10 cellular contexts compared by ENCODE assay signal in the genomic region with DNA sequence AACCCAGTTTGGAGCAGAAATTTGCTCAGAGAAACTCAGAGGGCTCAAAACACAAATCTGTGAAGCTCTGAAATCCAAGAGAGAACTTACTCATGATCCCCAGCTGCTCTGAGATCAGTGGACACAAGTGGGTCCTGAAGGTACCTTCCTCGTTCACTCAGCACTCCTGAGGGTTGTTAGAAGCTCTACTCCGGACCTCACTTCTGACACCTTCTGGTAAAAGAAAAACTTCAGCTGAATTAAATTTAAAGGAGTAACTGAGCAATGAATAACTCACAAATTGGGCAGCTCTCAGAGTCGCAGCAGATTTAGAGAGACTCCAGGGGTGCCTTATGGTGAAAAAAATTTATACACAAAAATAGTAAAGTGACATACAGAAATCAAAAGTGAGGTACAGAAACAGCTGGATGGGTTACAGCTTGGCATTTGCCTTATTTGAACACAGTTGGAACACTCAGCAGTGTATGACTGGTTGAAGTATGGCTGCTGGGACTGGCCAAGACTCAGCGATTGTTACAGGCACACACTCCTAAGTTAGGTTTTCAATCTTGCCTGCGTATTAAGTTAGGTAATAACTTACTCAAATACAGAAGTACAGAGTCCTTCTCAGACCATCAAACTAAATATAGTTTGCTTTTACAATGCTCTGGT. TPM values are rescaled to one million over a fixed set of nuclear protein-coding genes. Genes with fewer than 3 reads are reported as not detected.
A peak's percentile ranks its signal among the peaks of the same experiment; 100 is the strongest.
DNase-seq lines count a peak whose midpoint lies in the region; ATAC-seq, FAIRE-seq and TF ChIP-seq lines count a peak whose summit lies in the region.
"Had no signal": no experiment of that assay in that cellular context is flagged by ENCODE, and none has a peak within 500 bp of the region (broad histone marks: within the 10 kb centered on the region; RNA-seq: fewer than 3 reads in every experiment).

No MANE protein-coding gene starts in this region.

- H2AFZ ChIP-seq in GM12878 (ENCODE audit: control insufficient read depth, low read depth, low read length) = peak overlapping the region; percentile 41
- H2AFZ ChIP-seq in neuronal stem cell (ENCODE audit: low read length) = no peak overlapping the region

- H3K4me3 ChIP-seq in GM12878 (no peak overlapping the region), neuronal stem cell (ENCODE audit: low read length in 2 of 2) (no peak overlapping the region)
- no peak overlapping the region for H3K4me3 ChIP-seq in naive thymus-derived CD4-positive, alpha-beta T cell (ENCODE audit: low read length)

- no peaks in the 10 kb centered on the region for H3K36me3 ChIP-seq in GM12878 (ENCODE audit: control insufficient read depth in 2 of 2, insufficient read depth in 2 of 2, low read length in 1 of 2)
- no peaks in the 10 kb centered on the region for H3K36me3 ChIP-seq in naive thymus-derived CD4-positive, alpha-beta T cell (ENCODE audit: control insufficient read depth in 2 of 3, insufficient read depth in 3 of 3, low read length in 3 of 3)
- no peaks in the 10 kb centered on the region for H3K36me3 ChIP-seq in neuronal stem cell (replicated peaks in 1 of 2; ENCODE audit: control insufficient read depth in 2 of 2, insufficient read depth in 2 of 2, low read length in 2 of 2)

- RAD21 ChIA-PET in GM12878 (lab: Charles Lee; ENCODE audit: unreplicated experiment) = interaction anchor here (0.6 kb wide), 1 partner anchor 86 kb away, joined by 3 read pairs; no protein-coding TSS in a partner anchor

- H3K4me3 Mint-ChIP-seq in naive thymus-derived CD4-positive, alpha-beta T cell = peak overlapping the region in 6 of 10 donors; percentile 23 to 36 (median 30)

- no TSS peak for BruUV-seq in GM12878 (replicated peaks; lab: Mats Ljungman, UMichigan)

- H3K4me1 ChIP-seq in GM12878 (ENCODE audit: control insufficient read depth, insufficient read depth, low read length) = no peaks in the 10 kb centered on the region
- no peaks in the 10 kb centered on the region for H3K4me1 ChIP-seq in naive thymus-derived CD4-positive, alpha-beta T cell (ENCODE audit: control insufficient read depth in 2 of 2, insufficient read depth in 2 of 2, low read length in 2 of 2)
- H3K4me1 ChIP-seq in neuronal stem cell (ENCODE audit: control insufficient read depth in 2 of 2, insufficient read depth in 1 of 2, low read depth in 1 of 2, low read length in 2 of 2) = no peaks in the 10 kb centered on the region

- no peak for FAIRE-seq in GM12878 (lab: Jason Lieb, UNC)
- FAIRE-seq: islet of Langerhans had no signal

- intact Hi-C loops in GM12878 (cut with micrococcal nuclease; ENCODE audit: unreplicated experiment) = loop anchor here (5.0 to 10.0 kb wide), 2 partner anchors 331 to 506 kb away; no protein-coding TSS in a partner anchor
- intact Hi-C loops in naive thymus-derived CD4-positive, alpha-beta T cell (cut with micrococcal nuclease) = loop anchor here (1.0 to 10.0 kb wide), 6 partner anchors 74 to 509 kb away; a partner anchor contains a TSS

- no peak for TF ChIP-seq EP300 in GM12878 (IDR thresholded peaks at IDR 0.05; ENCODE audit: borderline replicate concordance in 1 of 2, control insufficient read depth in 1 of 2, low read depth in 2 of 2, low read length in 2 of 2)

- H3K23ac ChIP-seq in neuronal stem cell (ENCODE audit: low read depth, low read length, poor library complexity) = no peak overlapping the region

- H3K14ac ChIP-seq in neuronal stem cell (ENCODE audit: low read length) = no peak overlapping the region

- H4K8ac ChIP-seq in neuronal stem cell (ENCODE audit: low read depth, low read length) = no peak overlapping the region

- peak; percentile 68 for ATAC-seq in GM18867 (IDR thresholded peaks at IDR 0.05; ENCODE audit: unreplicated experiment)
- peak; percentile 79 for ATAC-seq in GM12878
- no peak for ATAC-seq in naive thymus-derived CD4-positive, alpha-beta T cell

- H2AK5ac ChIP-seq in neuronal stem cell (ENCODE audit: low read depth, low read length) = no peak overlapping the region

- peak; percentile 7 to 17 (median 14); a peak in 1 of 6 replicates for TF ChIP-seq CTCF in GM12878 (IDR thresholded peaks at IDR 0.05 in 2 of 3, conservative IDR thresholded peaks at IDR 0.05 in 1 of 3; ENCODE audit: control insufficient read depth in 2 of 3, extremely low read depth in 1 of 3, insufficient read depth in 1 of 3, low read depth in 3 of 3, low read length in 3 of 3)

- H3K9me3 ChIP-seq in GM12878 (replicated peaks; ENCODE audit: control insufficient read depth, insufficient read depth, low read length) (no peaks in the 10 kb centered on the region; the same call in 2 of the 3 replicates), neuronal stem cell (replicated peaks in 1 of 2; ENCODE audit: control insufficient read depth in 2 of 2, insufficient read depth in 1 of 2, low read depth in 1 of 2, low read length in 2 of 2) (no peaks in the 10 kb centered on the region)
- H3K9me3 ChIP-seq in naive thymus-derived CD4-positive, alpha-beta T cell (ENCODE audit: control insufficient read depth in 2 of 3, low read length in 3 of 3) = no peaks in the 10 kb centered on the region

- H4K20me1 ChIP-seq in GM12878 (ENCODE audit: control insufficient read depth, insufficient read depth) = no peaks in the 10 kb centered on the region

- H3K4me2 ChIP-seq in GM12878 (ENCODE audit: control insufficient read depth, insufficient read depth) = no peak overlapping the region
- no peak overlapping the region for H3K4me2 ChIP-seq in neuronal stem cell (ENCODE audit: insufficient read depth, low read length, poor library complexity, severe bottlenecking)

- peak; percentile 33; the same call in 1 of the 2 replicates for TF ChIP-seq RAD21 in GM12878 (IDR thresholded peaks at IDR 0.05; ENCODE audit: insufficient read depth, low read depth, low read length)

- peaks cover 0 to 12% (median 3%) of the 10 kb centered on the region in 11 donors for H3K9me3 Mint-ChIP-seq in naive thymus-derived CD4-positive, alpha-beta T cell

- peak overlapping the region in 2 of 9 donors; percentile 0 to 19 for H3K27ac Mint-ChIP-seq in naive thymus-derived CD4-positive, alpha-beta T cell

- no peak overlapping the region for H3K18ac ChIP-seq in neuronal stem cell (ENCODE audit: low read length)

- no peak for TF ChIP-seq POLR2A in GM12878 (IDR thresholded peaks at IDR 0.05; ENCODE audit: low read depth, low read length)

- no peak overlapping the region for H2BK15ac ChIP-seq in neuronal stem cell (ENCODE audit: low read length)

- H2BK12ac ChIP-seq in neuronal stem cell (ENCODE audit: low read length) = no peak overlapping the region

- WGBS in GM12878 (ENCODE audit: insufficient coverage, insufficient replicate concordance, low lambda C conversion rate, missing lambda C conversion rate) = 55% methylated on average over 5 of the region's 5 CpGs
- no CpG with 5 or more reads among the region's 5 CpGs for WGBS in neuronal stem cell (ENCODE audit: extremely low coverage in 2 of 2, insufficient read length in 2 of 2, insufficient replicate concordance in 1 of 2), 2 donors

- H2BK120ac ChIP-seq in neuronal stem cell (ENCODE audit: low read depth, low read length) = no peak overlapping the region

- peaks cover 10 to 24% (median 17%) of the 10 kb centered on the region in 7 donors for H3K4me1 Mint-ChIP-seq in naive thymus-derived CD4-positive, alpha-beta T cell

- H3K36me3 Mint-ChIP-seq in naive thymus-derived CD4-positive, alpha-beta T cell = peaks cover 0 to 9% (median 3%) of the 10 kb centered on the region in 5 donors

- H3K27me3 ChIP-seq in GM12878 (replicated peaks in 1 of 2; ENCODE audit: control insufficient read depth in 2 of 2, insufficient read depth in 2 of 2, low read length in 1 of 2) (no peaks in the 10 kb centered on the region), neuronal stem cell (ENCODE audit: control insufficient read depth in 3 of 3, insufficient read depth in 3 of 3, low read depth in 1 of 3, low read length in 3 of 3) (no peaks in the 10 kb centered on the region)
- H3K27me3 ChIP-seq in naive thymus-derived CD4-positive, alpha-beta T cell (ENCODE audit: control insufficient read depth in 2 of 2, insufficient read depth in 2 of 2, low read length in 2 of 2) = no peaks in the 10 kb centered on the region

- H3K9ac ChIP-seq in GM12878 (ENCODE audit: control insufficient read depth, insufficient read depth, low read length) = no peak overlapping the region
- H3K9ac ChIP-seq in neuronal stem cell (ENCODE audit: low read depth, low read length, poor library complexity) = no peak overlapping the region

- H3K27ac ChIP-seq in GM12878 (ENCODE audit: control insufficient read depth, insufficient read depth) (no peak overlapping the region), neuronal stem cell (replicated peaks; ENCODE audit: low read length) (no peak overlapping the region)
- H3K27ac ChIP-seq in naive thymus-derived CD4-positive, alpha-beta T cell (ENCODE audit: low read depth, low read length) = no peak overlapping the region

- no peak overlapping the region for H2BK5ac ChIP-seq in neuronal stem cell (ENCODE audit: low read length)

- H3K79me2 ChIP-seq in GM12878 (ENCODE audit: control insufficient read depth, insufficient read depth, low read length) = no peaks in the 10 kb centered on the region

- in situ Hi-C loops in GM12878 (cut with MboI) = no loop called here

- DNase-seq in HT1080 (ENCODE audit: low read depth) = peak; percentile 18
- no peak for DNase-seq in GM12878 (ENCODE audit: low read depth, low spot score)
- DNase-seq in naive thymus-derived CD4-positive, alpha-beta T cell = peak in 5 of 9 donors; percentile 1 to 23 (median 4)
- no peak for DNase-seq in neuronal stem cell (ENCODE audit: low spot score)
- no peak for DNase-seq in NCI-H1105 treated with DMSO at 0.1 percent for 48 hours (lab: John Stamatoyannopoulos, UW)
- DNase-seq in cerebellum (ENCODE audit: low spot score) = no peak
- DNase-seq in stimulated activated CD4-positive, alpha-beta T cell treated with anti-CD3 and anti-CD28 coated beads, Interleukin-4, amount 100 ng/mL, for 24 hours = no peak
- DNase-seq: NCI-H446 treated with DMSO at 0.1 percent for 48 hours had no signal

- CTCF ChIA-PET in GM12878 (lab: Yijun Ruan, JAX) = interaction anchor here (0.5 to 1.3 kb wide), 10 partner anchors 10 to 514 kb away, joined by 3 to 5 read pairs (median 4); no protein-coding TSS in a partner anchor
- CTCF ChIA-PET in naive thymus-derived CD4-positive, alpha-beta T cell (lab: Charles Lee) = interaction anchor here (1.3 kb wide), 1 partner anchor 77 kb away, joined by 4 read pairs; no protein-coding TSS in a partner anchor

- no peak overlapping the region for H3K4ac ChIP-seq in neuronal stem cell (ENCODE audit: low read length)

- no peaks in the 10 kb centered on the region for H3K27me3 Mint-ChIP-seq in naive thymus-derived CD4-positive, alpha-beta T cell

- no peaks in the 10 kb centered on the region for H3K79me1 ChIP-seq in neuronal stem cell (ENCODE audit: low read depth, low read length)

- SMC1A ChIA-PET in GM12878 (lab: Charles Lee; ENCODE audit: uncharacterized antibody, unreplicated experiment) = interaction anchor here (0.5 to 1.9 kb wide), 6 partner anchors 11 to 620 kb away, joined by 3 to 6 read pairs (median 3); no protein-coding TSS in a partner anchor

- POLR2A ChIA-PET in GM12878 (lab: Charles Lee) = no interaction called here
- POLR2A ChIA-PET in naive thymus-derived CD4-positive, alpha-beta T cell (lab: Charles Lee) = no interaction called here

- H4K91ac ChIP-seq in neuronal stem cell (ENCODE audit: low read depth, low read length, poor library complexity) = no peak overlapping the region

RNA-seq across cellular contexts. Expression of a gene that starts 32.5 kb away (rescaled TPM):
- 0.33 and 0.39 TPM in 2 replicates for total RNA-seq in HT1080 (2014; rRNA removed; shearing (Covaris generic))
- 0.11 and 0.35 TPM in 2 replicates for polyA plus RNA-seq in HT1080 (2015; cell fraction: cytosol; rRNA removed)
- polyA plus RNA-seq in HT1080 (2015; cell fraction: nucleus; rRNA removed) = 0.25 and 0.33 TPM in 2 replicates
- total RNA-seq in GM12878 (2013; cell fraction: nucleolus; rRNA removed) = 0.24 TPM in 1 of 2 replicates, not detected in the other
- total RNA-seq in GM12878 (2014; rRNA removed) (not detected in 2 replicates), GM12878 (2014; rRNA removed; fragmentation: Illumina TruSeq; extraction: Trizol) (not detected in 2 replicates), GM12878 (2021) (not detected in 2 replicates), cerebellum (not detected)
- not detected for polyA plus RNA-seq in GM12878 (2011; ENCODE audit: low read depth)
- polyA plus RNA-seq in GM12878 (2011; rRNA removed) (not detected in 2 replicates), GM12878 (2014; fragmentation: Illumina TruSeq; extraction: Trizol) (0.03 TPM in 1 of 2 replicates, not detected in the other), GM12878 (2014; fragmentation: Nextera tagmentation; extraction: Ambion mirVana) (not detected), GM12878 (2014; rRNA removed) (not detected in 2 replicates), GM12878 (2016; fragmentation: Nextera tagmentation; extraction: Ambion mirVana) (not detected)
- not detected in 2 replicates for polyA plus RNA-seq in GM12878 (2011; cell fraction: cytosol; rRNA removed)
- not detected in 2 replicates for polyA plus RNA-seq in GM12878 (2011; cell fraction: nucleus; rRNA removed)
- not detected in 2 replicates for polyA plus RNA-seq in GM12878 (2012)
- not detected in 2 replicates for polyA minus RNA-seq in GM12878 (2011; rRNA and poly(A)+ RNA removed)
- polyA minus RNA-seq in GM12878 (2011; cell fraction: cytosol; rRNA and poly(A)+ RNA removed) = not detected in 2 replicates
- polyA minus RNA-seq in GM12878 (2011; cell fraction: nucleus; rRNA and poly(A)+ RNA removed) = not detected in 2 replicates
- total RNA-seq in naive thymus-derived CD4-positive, alpha-beta T cell = not detected
- not detected for polyA plus RNA-seq in naive thymus-derived CD4-positive, alpha-beta T cell
- not detected for polyA plus RNA-seq in neuronal stem cell (2013, experiment 1 of 2)
- polyA plus RNA-seq in neuronal stem cell (2013, experiment 2 of 2) = not detected

RNA-seq across cellular contexts. Expression of a gene that starts 40.8 kb away (rescaled TPM):
- total RNA-seq in HT1080 (2014; rRNA removed; shearing (Covaris generic)) = not detected in 2 replicates
- polyA plus RNA-seq in HT1080 (2015; cell fraction: cytosol; rRNA removed) = not detected in 2 replicates
- polyA plus RNA-seq in HT1080 (2015; cell fraction: nucleus; rRNA removed) = not detected in 2 replicates
- total RNA-seq in GM12878 (2013; cell fraction: nucleolus; rRNA removed) = 0.88 and 2.2 TPM in 2 replicates
- 5.8 and 6.0 TPM in 2 replicates for total RNA-seq in GM12878 (2014; rRNA removed)
- total RNA-seq in GM12878 (2014; rRNA removed; fragmentation: Illumina TruSeq; extraction: Trizol) = 5.9 and 7.1 TPM in 2 replicates
- total RNA-seq in GM12878 (2021) = 3.3 and 3.9 TPM in 2 replicates
- polyA plus RNA-seq in GM12878 (2011; ENCODE audit: low read depth) = 1.4 TPM
- 5.3 and 6.1 TPM in 2 replicates for polyA plus RNA-seq in GM12878 (2011; rRNA removed)
- polyA plus RNA-seq in GM12878 (2011; cell fraction: cytosol; rRNA removed) = 1.4 and 1.9 TPM in 2 replicates
- 0.84 and 0.97 TPM in 2 replicates for polyA plus RNA-seq in GM12878 (2011; cell fraction: nucleus; rRNA removed)
- 2.8 and 2.9 TPM in 2 replicates for polyA plus RNA-seq in GM12878 (2012)
- 4.4 and 6.6 TPM in 2 replicates for polyA plus RNA-seq in GM12878 (2014; fragmentation: Illumina TruSeq; extraction: Trizol)
- polyA plus RNA-seq in GM12878 (2014; fragmentation: Nextera tagmentation; extraction: Ambion mirVana) = 10 to 100 TPM; 15.0 to 15.7 TPM
- 4.7 and 5.4 TPM in 2 replicates for polyA plus RNA-seq in GM12878 (2014; rRNA removed)
- polyA plus RNA-seq in GM12878 (2016; fragmentation: Nextera tagmentation; extraction: Ambion mirVana) = 1 to 10 TPM; 6.1 to 8.3 TPM
- polyA minus RNA-seq in GM12878 (2011; rRNA and poly(A)+ RNA removed) = 0.41 and 0.88 TPM in 2 replicates
- polyA minus RNA-seq in GM12878 (2011; cell fraction: cytosol; rRNA and poly(A)+ RNA removed) = not detected in 2 replicates
- 0.60 and 0.67 TPM in 2 replicates for polyA minus RNA-seq in GM12878 (2011; cell fraction: nucleus; rRNA and poly(A)+ RNA removed)
- total RNA-seq in naive thymus-derived CD4-positive, alpha-beta T cell = 1 to 10 TPM in 4 of 5 experiments, under 1 TPM in 1; 0.72 to 5.9 (median 1.9) TPM
- 1 to 10 TPM; 5.6 to 7.4 TPM for polyA plus RNA-seq in naive thymus-derived CD4-positive, alpha-beta T cell
- 5.9 TPM for polyA plus RNA-seq in neuronal stem cell (2013, experiment 1 of 2)
- 6.5 TPM for polyA plus RNA-seq in neuronal stem cell (2013, experiment 2 of 2)
- total RNA-seq in cerebellum = 1.4 TPM

Comparison
In these comparisons a context has a peak if more than half of its experiments do, and no peak if none do; other contexts are left out.
1. DNase-seq: peak in HT1080 (single experiment) and naive thymus-derived CD4-positive, alpha-beta T cell (5 of 9); none in GM12878 (single experiment), neuronal stem cell (single experiment), NCI-H1105 treated with DMSO at 0.1 percent for 48 hours (single experiment), cerebellum (single experiment) and stimulated activated CD4-positive, alpha-beta T cell treated with anti-CD3 and anti-CD28 coated beads, Interleukin-4, amount 100 ng/mL, for 24 hours (single experiment).